In genomic region chr1:40372658-40373322, GRCh38 we compare ENCODE assay signal across 9 cellular contexts. TPM values are rescaled to one million over a fixed set of nuclear protein-coding genes. Genes with fewer than 3 reads are reported as not detected.
DNase-seq lines count a peak whose midpoint lies in the region; ATAC-seq and TF ChIP-seq lines count a peak whose summit lies in the region.
"Had no signal": no experiment of that assay in that cellular context is flagged by ENCODE, and none has a peak within 500 bp of the region (broad histone marks: within the 10 kb centered on the region; RNA-seq: fewer than 3 reads in every experiment).

No MANE protein-coding gene starts in this region.

- H3K4me1 ChIP-seq in IMR-90 (ENCODE audit: control insufficient read depth, insufficient read depth, low read length) = no peaks in the 10 kb centered on the region

- no peak overlapping the region for H3K23ac ChIP-seq in IMR-90 (ENCODE audit: low read depth, low read length)

- no peak overlapping the region for H4K91ac ChIP-seq in IMR-90 (ENCODE audit: insufficient read depth, low read depth, low read length)

- no peak for TF ChIP-seq CTCF in CD4-positive, alpha-beta T cell (IDR thresholded peaks at IDR 0.05)
- no peak for TF ChIP-seq CTCF in IMR-90 (conservative IDR thresholded peaks at IDR 0.05; ENCODE audit: low read depth, low read length)
- TF ChIP-seq CTCF in astrocyte of the cerebellum (IDR thresholded peaks at IDR 0.05; ENCODE audit: low read depth, low read length, missing control alignments) = no peak
- TF ChIP-seq CTCF in neural crest cell (conservative IDR thresholded peaks at IDR 0.05) = no peak

- no peak overlapping the region for H2BK15ac ChIP-seq in IMR-90 (ENCODE audit: low read depth, low read length)

- no peak overlapping the region for H3K14ac ChIP-seq in IMR-90 (replicated peaks; ENCODE audit: low read depth, low read length)

- H3K27me3 Mint-ChIP-seq in CD4-positive, alpha-beta T cell = peaks cover 7% of the 10 kb centered on the region
- H3K27me3 Mint-ChIP-seq in neural crest cell (ENCODE audit: low read depth) = peaks cover 6% of the 10 kb centered on the region

- no TSS peak for BruUV-seq in IMR-90 (replicated peaks; lab: Mats Ljungman, UMichigan)

- peak overlapping the region; percentile 96 for H3K4me3 Mint-ChIP-seq in CD4-positive, alpha-beta T cell
- H3K4me3 Mint-ChIP-seq in neural crest cell = peak overlapping the region; percentile 89

- WGBS in IMR-90 (ENCODE audit: extremely low coverage in 2 of 2, insufficient read length in 1 of 2), 2 experiments = 8% methylated on average over 2 of the region's 6 CpGs; no CpG with 5 or more reads in 1 of the 2 experiments

- no peak overlapping the region for H2BK120ac ChIP-seq in IMR-90 (ENCODE audit: low read depth, low read length)

- ATAC-seq in CD4-positive, alpha-beta T cell (ENCODE audit: poor library complexity) = no peak
- ATAC-seq in IMR-90 (ENCODE audit: low read depth) = no peak
- ATAC-seq in HG02678 (IDR thresholded peaks at IDR 0.05; ENCODE audit: unreplicated experiment) = no peak

- H3K4me2 ChIP-seq in IMR-90 (ENCODE audit: low read depth, low read length) = no peak overlapping the region

- no peaks in the 10 kb centered on the region for H3K36me3 ChIP-seq in IMR-90 (ENCODE audit: control insufficient read depth, insufficient read depth, low read length)
- H3K36me3 ChIP-seq: pancreas had no signal

- no peak overlapping the region for H3K4me3 ChIP-seq in IMR-90 (ENCODE audit: insufficient read depth, low read depth, low read length)
- H3K4me3 ChIP-seq in astrocyte of the cerebellum (ENCODE audit: low read depth, low read length) = peak overlapping the region; percentile 98

- TF ChIP-seq RAD21 in IMR-90 (IDR thresholded peaks at IDR 0.05; ENCODE audit: low read length) = no peak

- H3K79me1 ChIP-seq in IMR-90 (ENCODE audit: low read depth in 1 of 2, low read length in 2 of 2) = peaks cover 0 to 25% of the 10 kb centered on the region in 2 experiments; a peak in 3 of 4 replicates

- POLR2A ChIA-PET in CD4-positive, alpha-beta T cell (lab: Charles Lee) = interaction anchor here (0.6 to 7.6 kb wide), 12 partner anchors 14 to 333 kb away, joined by 3 to 304 read pairs (median 14); partner anchors contain the start of genes CAP1, COL9A2, NFYC and ZMPSTE24
- POLR2A ChIA-PET in IMR-90 (lab: Charles Lee; ENCODE audit: unreplicated experiment) = no interaction called here

- CTCF ChIA-PET in CD4-positive, alpha-beta T cell (lab: Charles Lee) = interaction anchor here (1.1 to 2.9 kb wide), 6 partner anchors 20 to 220 kb away, joined by 3 to 19 read pairs (median 6); no protein-coding TSS in a partner anchor
- CTCF ChIA-PET in IMR-90 (lab: Yijun Ruan, JAX) = interaction anchor here (0.9 kb wide), 1 partner anchor 229 kb away, joined by 3 read pairs; no protein-coding TSS in a partner anchor

- intact Hi-C loops in CD4-positive, alpha-beta T cell (cut with DNase I, micrococcal nuclease) = loop anchor here (5.0 to 10.0 kb wide), 3 partner anchors 35 to 322 kb away; partner anchors contain the start of genes NFYC (in 1 of the 2) and ZMPSTE24 (in 1 of the 2)
- intact Hi-C loops in IMR-90 (cut with micrococcal nuclease) = no loop called here

- no peak overlapping the region for H2BK5ac ChIP-seq in IMR-90 (ENCODE audit: low read depth, low read length, poor library complexity, severe bottlenecking)

- H3K9me3 Mint-ChIP-seq in CD4-positive, alpha-beta T cell = peaks cover 2% of the 10 kb centered on the region
- H3K9me3 Mint-ChIP-seq in neural crest cell = no peaks in the 10 kb centered on the region

- DNase-seq in CD4-positive, alpha-beta T cell = no peak
- no peak for DNase-seq in IMR-90
- no peak for DNase-seq in astrocyte of the cerebellum (ENCODE audit: low read depth)
- peak; percentile 2 for DNase-seq in neural crest cell (ENCODE audit: low read depth, low spot score)
- DNase-seq in amygdala (lab: John Stamatoyannopoulos, UW) = no peak
- DNase-seq in AG08395 (ENCODE audit: low spot score) = no peak
- no peak for DNase-seq in DMS53 (lab: John Stamatoyannopoulos, UW)

- no peaks in the 10 kb centered on the region for H3K27me3 ChIP-seq in CD4-positive, alpha-beta T cell (ENCODE audit: control insufficient read depth, insufficient read depth, low read length)
- no peaks in the 10 kb centered on the region for H3K27me3 ChIP-seq in IMR-90 (ENCODE audit: control insufficient read depth, insufficient read depth, low read length)
- H3K27me3 ChIP-seq: pancreas had no signal

- H3K27ac Mint-ChIP-seq in CD4-positive, alpha-beta T cell = peak overlapping the region; percentile 99
- H3K27ac Mint-ChIP-seq in neural crest cell (ENCODE audit: unreplicated experiment) = peak overlapping the region; percentile 79

- H3K36me3 Mint-ChIP-seq in CD4-positive, alpha-beta T cell (ENCODE audit: low read depth) = peaks cover 45% of the 10 kb centered on the region
- no peaks in the 10 kb centered on the region for H3K36me3 Mint-ChIP-seq in neural crest cell (ENCODE audit: low read depth)

- no peak overlapping the region for H3K56ac ChIP-seq in IMR-90 (ENCODE audit: extremely low read depth, insufficient read depth, low read length)

- in situ Hi-C loops in IMR-90 (cut with MboI; ENCODE audit: low sequenced_read_pairs) (no loop called here), astrocyte of the cerebellum (cut with HindIII; ENCODE audit: low sequenced_read_pairs) (no loop called here)

- H3K9me3 ChIP-seq in CD4-positive, alpha-beta T cell (ENCODE audit: control insufficient read depth, low read length) = no peaks in the 10 kb centered on the region
- no peaks in the 10 kb centered on the region for H3K9me3 ChIP-seq in IMR-90 (ENCODE audit: control insufficient read depth, insufficient read depth, low read length)
- H3K9me3 ChIP-seq: pancreas had no signal

- dilution Hi-C loops in IMR-90 (cut with HindIII; ENCODE audit: low sequenced_read_pairs, unreplicated experiment) = no loop called here

- H3K18ac ChIP-seq in IMR-90 (ENCODE audit: low read depth, low read length) = no peak overlapping the region

- H4K8ac ChIP-seq in IMR-90 (ENCODE audit: low read depth in 2 of 2, low read length in 2 of 2) = no peak overlapping the region

- no peak overlapping the region for H2BK20ac ChIP-seq in IMR-90 (ENCODE audit: low read depth, low read length)

- H3K9me1 ChIP-seq in IMR-90 (ENCODE audit: insufficient read depth, low read length) = peaks cover 5% of the 10 kb centered on the region; the same call in 1 of the 2 replicates

- peak overlapping the region; percentile 82 for H2AK9ac ChIP-seq in IMR-90 (replicated peaks; ENCODE audit: low read depth, low read length, poor library complexity)

- no peak overlapping the region for H3K4ac ChIP-seq in IMR-90 (ENCODE audit: low read depth, low read length)

- H2AK5ac ChIP-seq in IMR-90 (ENCODE audit: low read depth, low read length) = no peak overlapping the region

- no peak overlapping the region for H4K5ac ChIP-seq in IMR-90 (ENCODE audit: low read depth, low read length)

- no peak for TF ChIP-seq POLR2A in IMR-90 (IDR thresholded peaks at IDR 0.05; ENCODE audit: low read depth, low read length)

- H4K20me1 ChIP-seq in IMR-90 (ENCODE audit: insufficient read depth, low read length) = no peaks in the 10 kb centered on the region

- H3K27ac ChIP-seq in CD4-positive, alpha-beta T cell (ENCODE audit: low read depth, low read length) = peak overlapping the region; percentile 99
- H3K27ac ChIP-seq in IMR-90 (ENCODE audit: insufficient read depth, low read length) = no peak overlapping the region

- no peak overlapping the region for H3K9ac ChIP-seq in IMR-90 (ENCODE audit: low read depth, low read length)

- H3K4me1 Mint-ChIP-seq in CD4-positive, alpha-beta T cell (ENCODE audit: low read depth) = peaks cover 52% of the 10 kb centered on the region
- peaks cover 30% of the 10 kb centered on the region for H3K4me1 Mint-ChIP-seq in neural crest cell

- H2AFZ ChIP-seq in IMR-90 (replicated peaks; ENCODE audit: low read length, poor library complexity) = peak overlapping the region; percentile 80

TF ChIP-seq in IMR-90, 13 proteins besides CTCF, POLR2A, EP300 and RAD21 (continues in another document):
- TF ChIP-seq USF2 (IDR thresholded peaks at IDR 0.05; ENCODE audit: low read depth, low read length) (no peak), BHLHE40 (IDR thresholded peaks at IDR 0.05; ENCODE audit: low read depth, low read length) (no peak), CEBPB (IDR thresholded peaks at IDR 0.05; ENCODE audit: low read depth, low read length) (no peak), FOS (IDR thresholded peaks at IDR 0.05; ENCODE audit: low read depth, low read length) (no peak), MAFK (IDR thresholded peaks at IDR 0.05; ENCODE audit: low read depth, low read length) (no peak), NFE2L2 (IDR thresholded peaks at IDR 0.05; ENCODE audit: low read depth, low read length) (no peak), MXI1 (IDR thresholded peaks at IDR 0.05; ENCODE audit: borderline replicate concordance, low read depth, low read length) (no peak), SMC3 (IDR thresholded peaks at IDR 0.05; ENCODE audit: low read depth, low read length) (no peak), CHD1 (IDR thresholded peaks at IDR 0.05; ENCODE audit: low read depth, low read length) (no peak), RCOR1 (IDR thresholded peaks at IDR 0.05; ENCODE audit: insufficient replicate concordance, low read length) (no peak), RFX5 (IDR thresholded peaks at IDR 0.05; ENCODE audit: low read depth, low read length) (no peak)

RNA-seq across cellular contexts. Expression of gene SMAP2, which starts 0.7 kb away (rescaled TPM):
- total RNA-seq in CD4-positive, alpha-beta T cell = 100 to 1,000 TPM; 214 to 216 TPM
- 30.1 and 33.6 TPM in 2 replicates for total RNA-seq in IMR-90 (2012; rRNA removed)
- 29.1 and 31.0 TPM in 2 replicates for polyA plus RNA-seq in IMR-90 (2012; rRNA removed)
- 15.8 and 20.4 TPM in 2 replicates for polyA plus RNA-seq in IMR-90 (2012; cell fraction: cytosol; rRNA removed)
- polyA plus RNA-seq in IMR-90 (2012; cell fraction: nucleus; rRNA removed; ENCODE audit: low replicate concordance) = 20.5 and 30.1 TPM in 2 replicates
- total RNA-seq in neural crest cell = 25.4 and 26.3 TPM in 2 replicates

RNA-seq across cellular contexts. Expression of gene COL9A2, which starts 55.7 kb away (rescaled TPM):
- total RNA-seq in CD4-positive, alpha-beta T cell = 1 to 10 TPM; 2.4 to 3.0 TPM
- total RNA-seq in IMR-90 (2012; rRNA removed) (0.56 and 0.90 TPM in 2 replicates), neural crest cell (9.0 and 10.2 TPM in 2 replicates)
- 1.3 and 1.6 TPM in 2 replicates for polyA plus RNA-seq in IMR-90 (2012; rRNA removed)
- 1.1 and 1.3 TPM in 2 replicates for polyA plus RNA-seq in IMR-90 (2012; cell fraction: cytosol; rRNA removed)
- 6.1 and 8.7 TPM in 2 replicates for polyA plus RNA-seq in IMR-90 (2012; cell fraction: nucleus; rRNA removed; ENCODE audit: low replicate concordance)
